In the genomic region with DNA sequence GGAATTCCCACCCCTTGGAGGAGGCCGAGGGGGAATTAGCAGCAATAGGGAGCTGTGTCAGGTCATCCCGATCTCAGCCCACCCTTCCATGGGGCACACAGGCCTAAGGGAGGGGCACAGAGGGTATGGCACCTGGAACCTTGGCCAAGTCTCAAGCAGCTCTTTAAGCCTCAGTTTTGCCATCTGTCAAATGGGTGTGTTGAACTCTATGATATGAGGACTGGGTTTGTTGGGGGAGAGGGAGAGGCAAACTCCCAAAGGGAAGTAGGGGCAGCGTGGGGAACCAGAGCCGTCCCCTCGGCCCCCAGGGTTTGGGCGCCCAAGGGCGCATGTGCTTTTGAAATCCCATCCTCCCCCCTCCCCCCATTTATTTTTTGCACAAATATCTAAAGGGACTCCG, we compare ENCODE assay signal across 2 cellular contexts.
A peak's percentile ranks its signal among the peaks of the same experiment; 100 is the strongest.
TF ChIP-seq lines count a peak whose summit lies in the region.

No MANE protein-coding gene starts in this region.

TF ChIP-seq in A549, 52 proteins besides CTCF, POLR2A, EP300 and RAD21:
- TF ChIP-seq CHD4 (IDR thresholded peaks at IDR 0.05; ENCODE audit: borderline replicate concordance) (no peak), KDM1A (IDR thresholded peaks at IDR 0.05; ENCODE audit: low read depth) (peak; percentile 61; the same call in 1 of the 2 replicates), TFCP2L1 (CRISPR knock-in tag; IDR thresholded peaks at IDR 0.05) (no peak), RCOR1 (IDR thresholded peaks at IDR 0.05; ENCODE audit: low read depth, low read length) (no peak), CBX2 (IDR thresholded peaks at IDR 0.05; ENCODE audit: borderline replicate concordance, low read depth) (no peak), HOXB13 (CRISPR knock-in tag; IDR thresholded peaks at IDR 0.05; ENCODE audit: low read depth) (no peak)
- TF ChIP-seq, protein P1, sequence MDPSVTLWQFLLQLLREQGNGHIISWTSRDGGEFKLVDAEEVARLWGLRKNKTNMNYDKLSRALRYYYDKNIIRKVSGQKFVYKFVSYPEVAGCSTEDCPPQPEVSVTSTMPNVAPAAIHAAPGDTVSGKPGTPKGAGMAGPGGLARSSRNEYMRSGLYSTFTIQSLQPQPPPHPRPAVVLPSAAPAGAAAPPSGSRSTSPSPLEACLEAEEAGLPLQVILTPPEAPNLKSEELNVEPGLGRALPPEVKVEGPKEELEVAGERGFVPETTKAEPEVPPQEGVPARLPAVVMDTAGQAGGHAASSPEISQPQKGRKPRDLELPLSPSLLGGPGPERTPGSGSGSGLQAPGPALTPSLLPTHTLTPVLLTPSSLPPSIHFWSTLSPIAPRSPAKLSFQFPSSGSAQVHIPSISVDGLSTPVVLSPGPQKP (IDR thresholded peaks at IDR 0.05; ENCODE audit: low read depth, low read length) = no peak

TF ChIP-seq in H1, 55 proteins besides CTCF, POLR2A, EP300 and RAD21:
- TF ChIP-seq, protein P2, sequence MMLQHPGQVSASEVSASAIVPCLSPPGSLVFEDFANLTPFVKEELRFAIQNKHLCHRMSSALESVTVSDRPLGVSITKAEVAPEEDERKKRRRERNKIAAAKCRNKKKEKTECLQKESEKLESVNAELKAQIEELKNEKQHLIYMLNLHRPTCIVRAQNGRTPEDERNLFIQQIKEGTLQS (IDR thresholded peaks at IDR 0.05; ENCODE audit: insufficient read depth, low read depth, low read length) = no peak
- peak; percentile 96; the same call in 1 of the 2 replicates for TF ChIP-seq KDM1A (IDR thresholded peaks at IDR 0.05; ENCODE audit: borderline replicate concordance, low read length)
- TF ChIP-seq GABPA (IDR thresholded peaks at IDR 0.05; ENCODE audit: borderline replicate concordance, insufficient read depth, low read length) = no peak
- TF ChIP-seq HDAC2 (IDR thresholded peaks at IDR 0.05; ENCODE audit: borderline replicate concordance in 1 of 2, low read depth in 2 of 2, low read length in 2 of 2) = peak in 1 of 2 experiments; percentile 81; a peak in 1 of 4 replicates
- TF ChIP-seq FOSL1 (IDR thresholded peaks at IDR 0.05; ENCODE audit: insufficient read depth, low read depth, low read length) = no peak
- no peak for TF ChIP-seq SIN3A (conservative IDR thresholded peaks at IDR 0.05 in 1 of 2, IDR thresholded peaks at IDR 0.05 in 1 of 2; ENCODE audit: low read depth in 1 of 2, low read length in 2 of 2)
- TF ChIP-seq RNF2 (IDR thresholded peaks at IDR 0.05; ENCODE audit: borderline replicate concordance, low read depth, low read length, missing control alignments, poor library complexity, severe bottlenecking) = no peak
TF ChIP-seq in H1: peak in this region for 2.
